Comparison of ENCODE assay signal across 8 cellular contexts in the genomic region with DNA sequence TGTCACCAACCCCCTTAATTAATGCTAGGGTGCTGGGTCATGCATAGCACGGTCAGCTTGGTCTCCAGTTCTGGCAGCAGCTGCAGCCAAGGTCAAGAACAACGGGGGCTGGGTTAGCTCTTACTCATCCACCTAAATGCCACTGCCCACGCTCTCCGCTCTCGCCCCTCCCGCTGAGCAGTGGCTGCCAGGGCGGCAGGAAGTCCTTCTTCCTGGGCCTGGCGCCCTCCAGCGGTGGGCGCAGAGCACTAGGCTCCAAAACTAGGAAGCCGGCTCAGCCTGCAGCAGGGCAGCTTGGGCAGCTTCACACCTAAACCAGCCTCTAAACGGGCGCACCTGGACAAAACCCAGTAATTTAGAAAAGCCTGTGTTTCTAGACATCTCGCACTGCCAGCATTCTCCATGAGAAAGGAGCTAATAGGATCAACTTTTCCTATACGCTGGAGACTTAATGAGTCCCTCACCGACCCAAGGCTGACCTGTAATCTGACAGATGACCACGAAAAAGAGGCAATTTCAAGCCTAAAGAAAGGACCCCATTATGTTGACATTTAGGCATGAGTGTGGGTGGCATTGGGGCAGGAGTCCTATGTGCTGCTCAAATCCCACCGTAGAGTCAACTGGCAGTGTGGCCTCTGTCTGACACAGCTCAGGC.
A peak's percentile ranks its signal among the peaks of the same experiment; 100 is the strongest.
DNase-seq lines count a peak whose midpoint lies in the region; ATAC-seq and TF ChIP-seq lines count a peak whose summit lies in the region.

No MANE protein-coding gene starts in this region.

- H2AFZ ChIP-seq in hepatocyte: peak overlapping the region; percentile 41

- H3K9me2 ChIP-seq in hepatocyte (replicated peaks; ENCODE audit: insufficient read depth): no peaks in the 10 kb centered on the region

- peaks cover 34% of the 10 kb centered on the region for H3K27me3 ChIP-seq in hepatocyte

- DNase-seq in DMS53 treated with DMSO at 0.1 percent for 48 hours (lab: John Stamatoyannopoulos, UW; ENCODE audit: unreplicated experiment): peak; percentile 92
- DNase-seq in HFF-Myc (ENCODE audit: extremely low read depth, low read depth): peak; percentile 17
- DNase-seq in NCI-H146 treated with DMSO at 0.1 percent for 48 hours (lab: John Stamatoyannopoulos, UW; ENCODE audit: unreplicated experiment): peak; percentile 66
- DNase-seq in T-helper 17 cell: peak; percentile 39 to 60 (median 48)
- peak in 48 of 56 donors; percentile 9 to 77 (median 50) for DNase-seq in amygdala (lab: John Stamatoyannopoulos, UW)
- peak; percentile 93 for DNase-seq in hepatocyte (ENCODE audit: low spot score)
- DNase-seq in skeletal muscle cell (ENCODE audit: low read depth): peak; percentile 66

- H3K36me3 Mint-ChIP-seq in T-helper 17 cell (ENCODE audit: low read depth): peaks cover 4% of the 10 kb centered on the region

- peaks cover 9% of the 10 kb centered on the region for H3K4me1 Mint-ChIP-seq in T-helper 17 cell

- ATAC-seq in T-helper 17 cell (peak; percentile 96), HG03159 (IDR thresholded peaks at IDR 0.05; ENCODE audit: unreplicated experiment) (no peak)

- H3K27me3 Mint-ChIP-seq in T-helper 17 cell: peaks cover 61% of the 10 kb centered on the region

- no peak overlapping the region for H3K27ac Mint-ChIP-seq in T-helper 17 cell

- H3K9me3 ChIP-seq in T-helper 17 cell (ENCODE audit: control insufficient read depth, low read length, poor library complexity, severe bottlenecking): no peaks in the 10 kb centered on the region
- no peaks in the 10 kb centered on the region for H3K9me3 ChIP-seq in hepatocyte (ENCODE audit: low read depth)

- H3K4me1 ChIP-seq in hepatocyte (ENCODE audit: insufficient read depth): no peaks in the 10 kb centered on the region

- no peaks in the 10 kb centered on the region for H3K79me2 ChIP-seq in hepatocyte

- H3K27ac ChIP-seq in hepatocyte: no peak overlapping the region

- no peak overlapping the region for H3K4me3 ChIP-seq in HFF-Myc (replicated peaks; ENCODE audit: low read depth, low read length)
- no peak overlapping the region for H3K4me3 ChIP-seq in hepatocyte
- H3K4me3 ChIP-seq in skeletal muscle cell (ENCODE audit: low read depth, low read length): no peak overlapping the region

- 21% methylated on average over 18 of the region's 18 CpGs for WGBS in hepatocyte (ENCODE audit: low lambda C conversion rate, missing lambda C conversion rate)

- no peaks in the 10 kb centered on the region for H3K36me3 ChIP-seq in hepatocyte (replicated peaks; ENCODE audit: insufficient read depth, low read depth)

- H4K20me1 ChIP-seq in hepatocyte (ENCODE audit: insufficient read depth, poor library complexity, severe bottlenecking): no peaks in the 10 kb centered on the region

- TF ChIP-seq CTCF in HFF-Myc (IDR thresholded peaks at IDR 0.05; ENCODE audit: low read depth, low read length, missing control alignments): peak; percentile 91
- TF ChIP-seq CTCF in hepatocyte (IDR thresholded peaks at IDR 0.05; ENCODE audit: poor library complexity): peak; percentile 83

- H3K4me2 ChIP-seq in hepatocyte: peak overlapping the region; percentile 61

- H3K4me3 Mint-ChIP-seq in T-helper 17 cell: peak overlapping the region; percentile 73

Comparison
In these comparisons a context has a peak if more than half of its experiments do, and no peak if none do; other contexts are left out.
1. DNase-seq: peak in every context shown above with its lines; median percentile 93 in hepatocyte; 92 in DMS53 treated with DMSO at 0.1 percent for 48 hours; 66 in NCI-H146 treated with DMSO at 0.1 percent for 48 hours; 66 in skeletal muscle cell; 50 in amygdala; 48 in T-helper 17 cell; 17 in HFF-Myc.